Comparison of ENCODE assay signal across 8 cellular contexts in the genomic region with DNA sequence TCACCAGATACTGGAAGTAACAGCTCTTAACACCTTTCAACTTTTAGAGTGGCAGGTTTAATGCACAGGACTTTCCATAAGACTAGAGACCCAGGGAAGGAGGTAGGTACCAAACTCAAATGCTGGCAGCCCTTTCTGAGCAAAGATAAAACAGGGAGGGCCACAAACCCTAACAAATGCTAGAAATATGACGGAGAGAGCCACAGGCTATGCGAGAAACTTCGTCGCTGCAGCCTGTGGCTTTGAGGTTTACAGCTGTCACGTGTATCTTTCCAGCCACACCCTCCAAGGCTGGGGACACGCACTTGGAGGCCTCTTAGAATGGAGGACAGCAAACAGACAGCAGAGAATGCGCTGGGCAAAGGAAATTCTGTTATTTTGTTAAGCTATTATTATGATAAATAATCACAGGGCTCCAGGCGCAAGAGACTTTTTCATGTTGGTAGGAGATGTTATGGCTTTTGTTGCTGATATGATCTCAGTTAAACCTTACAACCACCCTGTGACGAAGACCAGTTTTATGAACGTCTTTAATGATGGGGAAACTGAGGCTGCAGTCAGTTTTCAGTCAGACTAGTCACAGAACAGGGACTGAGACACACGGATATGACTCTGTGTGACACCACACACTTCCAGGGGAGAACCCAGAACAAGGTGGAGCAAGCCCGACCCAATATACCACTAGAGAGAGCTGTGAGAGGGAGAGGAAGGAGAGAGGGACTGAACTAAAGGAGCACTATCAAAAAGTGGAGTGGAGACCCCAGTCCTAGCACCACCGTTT. TPM values are rescaled to one million over a fixed set of nuclear protein-coding genes. Genes with fewer than 3 reads are reported as not detected.
DNase-seq lines count a peak whose midpoint lies in the region; ATAC-seq and TF ChIP-seq lines count a peak whose summit lies in the region.

No MANE protein-coding gene starts in this region.

- peak overlapping the region; percentile 77 to 95 (median 92) for H3K4me3 Mint-ChIP-seq in CD8-positive, alpha-beta memory T cell
- peak overlapping the region; percentile 78 for H3K4me3 Mint-ChIP-seq in activated CD8-positive, alpha-beta T cell treated with anti-CD3 and anti-CD28 coated beads for 36 hours

- peak; percentile 43 for ATAC-seq in GM21529 (IDR thresholded peaks at IDR 0.05; ENCODE audit: unreplicated experiment)
- peak; percentile 57 for ATAC-seq in activated CD8-positive, alpha-beta T cell treated with anti-CD3 and anti-CD28 coated beads for 36 hours
- no peak for ATAC-seq in gastrocnemius medialis

- WGBS in esophagus, 2 donors, result 47 to 48% methylated on average over 13 of the region's 13 CpGs

- peak overlapping the region; percentile 87 to 96 (median 93) for H3K27ac Mint-ChIP-seq in CD8-positive, alpha-beta memory T cell
- peak overlapping the region; percentile 59 for H3K27ac Mint-ChIP-seq in activated CD8-positive, alpha-beta T cell treated with anti-CD3 and anti-CD28 coated beads for 36 hours

- H3K4me1 Mint-ChIP-seq in CD8-positive, alpha-beta memory T cell, result peaks cover 48 to 72% (median 54%) of the 10 kb centered on the region in 3 donors
- peaks cover 32% of the 10 kb centered on the region for H3K4me1 Mint-ChIP-seq in activated CD8-positive, alpha-beta T cell treated with anti-CD3 and anti-CD28 coated beads for 36 hours (ENCODE audit: low read depth)

- peaks cover 45% of the 10 kb centered on the region for H3K4me1 ChIP-seq in CD8-positive, alpha-beta memory T cell (ENCODE audit: insufficient read depth, low read length)
- H3K4me1 ChIP-seq in esophagus (ENCODE audit: control insufficient read depth in 2 of 2, insufficient read depth in 2 of 2, low read length in 1 of 2), result peaks cover 0 to 4% of the 10 kb centered on the region in 2 donors
- peaks cover 36 to 41% of the 10 kb centered on the region in 2 donors for H3K4me1 ChIP-seq in gastrocnemius medialis

- no peaks in the 10 kb centered on the region for H3K27me3 ChIP-seq in CD8-positive, alpha-beta memory T cell (ENCODE audit: insufficient read depth, low read length, poor library complexity, severe bottlenecking)
- H3K27me3 ChIP-seq in esophagus (ENCODE audit: control insufficient read depth in 1 of 2, insufficient read depth in 2 of 2, low read length in 2 of 2) (no peaks in the 10 kb centered on the region), gastrocnemius medialis (no peaks in the 10 kb centered on the region)

- POLR2A ChIA-PET in CD8-positive, alpha-beta memory T cell (lab: Charles Lee), result interaction anchor here (1.1 kb wide), 1 partner anchor 39 kb away, joined by 3 read pairs; no protein-coding TSS in a partner anchor
- POLR2A ChIA-PET in activated CD8-positive, alpha-beta T cell treated with anti-CD3 and anti-CD28 coated beads for 36 hours (lab: Charles Lee), result interaction anchor here (0.7 to 1.8 kb wide), 3 partner anchors 33 to 290 kb away, joined by 3 to 7 read pairs (median 4); a partner anchor contains a TSS

- H3K9me3 Mint-ChIP-seq in CD8-positive, alpha-beta memory T cell, result no peaks in the 10 kb centered on the region
- no peaks in the 10 kb centered on the region for H3K9me3 Mint-ChIP-seq in activated CD8-positive, alpha-beta T cell treated with anti-CD3 and anti-CD28 coated beads for 36 hours

- peak overlapping the region; percentile 34 for H3K27ac ChIP-seq in CD8-positive, alpha-beta memory T cell (ENCODE audit: low read depth, low read length)
- H3K27ac ChIP-seq in esophagus (ENCODE audit: low read depth in 2 of 2, low read length in 1 of 2) (peak overlapping the region; percentile 65 to 76), gastrocnemius medialis (peak overlapping the region; percentile 72 to 95 (median 90))

- intact Hi-C loops in activated CD8-positive, alpha-beta T cell treated with anti-CD3 and anti-CD28 coated beads for 36 hours (cut with micrococcal nuclease), result loop anchor here (5.0 kb wide), 2 partner anchors 38 to 158 kb away; no protein-coding TSS in a partner anchor
- intact Hi-C loops in gastrocnemius medialis (cut with DNase I; ENCODE audit: low total_unique reads), result loop anchor here (5.0 kb wide), 1 partner anchor 293 kb away; a partner anchor contains a TSS

- H3K27me3 Mint-ChIP-seq in CD8-positive, alpha-beta memory T cell, result peaks cover 0 to 2% of the 10 kb centered on the region in 2 donors
- H3K27me3 Mint-ChIP-seq in activated CD8-positive, alpha-beta T cell treated with anti-CD3 and anti-CD28 coated beads for 36 hours, result no peaks in the 10 kb centered on the region

- no peaks in the 10 kb centered on the region for H3K36me3 ChIP-seq in CD8-positive, alpha-beta memory T cell (ENCODE audit: insufficient read depth, low read length)
- H3K36me3 ChIP-seq in esophagus (ENCODE audit: control insufficient read depth in 2 of 2, insufficient read depth in 2 of 2, low read length in 1 of 2) (no peaks in the 10 kb centered on the region), gastrocnemius medialis (no peaks in the 10 kb centered on the region)

- TF ChIP-seq POLR2A in gastrocnemius medialis (IDR thresholded peaks at IDR 0.05), result no peak

- peak overlapping the region; percentile 82 for H3K4me3 ChIP-seq in CD8-positive, alpha-beta memory T cell (ENCODE audit: low read length)
- H3K4me3 ChIP-seq in Jurkat, Clone E6-1 (ENCODE audit: low read length), result peak overlapping the region; percentile 5; the same call in 1 of the 2 replicates
- H3K4me3 ChIP-seq in esophagus (ENCODE audit: low read depth in 1 of 2, low read length in 2 of 2), result no peak overlapping the region
- peak overlapping the region; percentile 72 to 82 (median 79) for H3K4me3 ChIP-seq in gastrocnemius medialis

- H3K36me3 Mint-ChIP-seq in CD8-positive, alpha-beta memory T cell, result peaks cover 0 to 1% (median 0%) of the 10 kb centered on the region in 3 donors
- no peaks in the 10 kb centered on the region for H3K36me3 Mint-ChIP-seq in activated CD8-positive, alpha-beta T cell treated with anti-CD3 and anti-CD28 coated beads for 36 hours (ENCODE audit: low read depth)

- DNase-seq in CD8-positive, alpha-beta memory T cell, result peak; percentile 42 to 83 (median 72)
- DNase-seq in Jurkat, Clone E6-1 (ENCODE audit: low read depth, low spot score), result peak; percentile 72
- peak; percentile 77 for DNase-seq in activated CD8-positive, alpha-beta T cell treated with anti-CD3 and anti-CD28 coated beads for 36 hours
- DNase-seq in gastrocnemius medialis, result peak; percentile 33 to 38
- DNase-seq in NCI-H128 (lab: John Stamatoyannopoulos, UW; ENCODE audit: unreplicated experiment), result no peak
- no peak for DNase-seq in NCI-H526 treated with DMSO at 0.1 percent for 48 hours (lab: John Stamatoyannopoulos, UW)

- CTCF ChIA-PET in CD8-positive, alpha-beta memory T cell (lab: Charles Lee), result interaction anchor here (0.8 to 1.9 kb wide), 8 partner anchors 11 to 292 kb away, joined by 3 to 10 read pairs (median 4); a partner anchor contains a TSS
- CTCF ChIA-PET in activated CD8-positive, alpha-beta T cell treated with anti-CD3 and anti-CD28 coated beads for 36 hours (lab: Charles Lee), result interaction anchor here (0.7 to 6.8 kb wide), 13 partner anchors 8 to 159 kb away, joined by 3 to 46 read pairs (median 5); no protein-coding TSS in a partner anchor

- H3K9me3 ChIP-seq in CD8-positive, alpha-beta memory T cell (ENCODE audit: low read length), result no peaks in the 10 kb centered on the region
- H3K9me3 ChIP-seq in esophagus (ENCODE audit: control insufficient read depth in 2 of 2, insufficient read depth in 1 of 2, low read depth in 1 of 2, low read length in 1 of 2) (no peaks in the 10 kb centered on the region), gastrocnemius medialis (no peaks in the 10 kb centered on the region)

- in situ Hi-C loops in gastrocnemius medialis (cut with MboI; ENCODE audit: low sequenced_read_pairs in 4 of 4), result loop anchor here in 2 of 4 donors (10.0 to 25.0 kb wide), 3 partner anchors 60 to 288 kb away; a partner anchor contains a TSS

- TF ChIP-seq CTCF in activated CD8-positive, alpha-beta T cell treated with anti-CD3 and anti-CD28 coated beads for 36 hours (IDR thresholded peaks at IDR 0.05), result no peak
- TF ChIP-seq CTCF in gastrocnemius medialis (IDR thresholded peaks at IDR 0.05 in 4 of 5, conservative IDR thresholded peaks at IDR 0.05 in 1 of 5), result no peak

RNA-seq across cellular contexts. Expression of a gene that starts 2.0 kb away (rescaled TPM):
- total RNA-seq in CD8-positive, alpha-beta memory T cell, result 1 to 10 TPM; 3.7 to 4.1 TPM
- 5.0 TPM for polyA plus RNA-seq in CD8-positive, alpha-beta memory T cell
- polyA plus RNA-seq in Jurkat, Clone E6-1 (2012; ENCODE audit: insufficient read depth, insufficient read length), result 13.5 TPM
- total RNA-seq in activated CD8-positive, alpha-beta T cell treated with anti-CD3 and anti-CD28 coated beads for 36 hours, result 1 to 10 TPM in 1 of 2 experiments, under 1 TPM in 1; 0.94 to 1.0 TPM
- polyA plus RNA-seq in esophagus, result 1 to 10 TPM; 1.0 to 1.8 TPM
- 1 to 10 TPM; 2.4 to 4.5 (median 3.6) TPM for total RNA-seq in gastrocnemius medialis

Comparison
In these comparisons a context has a peak if more than half of its experiments do, and no peak if none do; other contexts are left out.
1. DNase-seq: peak in CD8-positive, alpha-beta memory T cell (5 of 5), Jurkat, Clone E6-1 (single experiment), activated CD8-positive, alpha-beta T cell treated with anti-CD3 and anti-CD28 coated beads for 36 hours (single experiment) and gastrocnemius medialis (2 of 2); none in NCI-H128 (single experiment) and NCI-H526 treated with DMSO at 0.1 percent for 48 hours (single experiment).
2. H3K27ac ChIP-seq: peak in every context shown above with its lines; median percentile 90 in gastrocnemius medialis; 70 in esophagus; 34 in CD8-positive, alpha-beta memory T cell.
3. H3K4me3 ChIP-seq: peak in CD8-positive, alpha-beta memory T cell (single experiment), Jurkat, Clone E6-1 (single experiment) and gastrocnemius medialis (4 of 4); none in esophagus (0 of 2).
4. ATAC-seq: peak in GM21529 (single experiment) and activated CD8-positive, alpha-beta T cell treated with anti-CD3 and anti-CD28 coated beads for 36 hours (single experiment); none in gastrocnemius medialis (0 of 2).